8 cellular contexts compared by ENCODE assay signal in genomic region chr3:185283374-185283935, GRCh38. TPM values are rescaled to one million over a fixed set of nuclear protein-coding genes. Genes with fewer than 3 reads are reported as not detected.
DNase-seq lines count a peak whose midpoint lies in the region; TF ChIP-seq lines count a peak whose summit lies in the region.

No MANE protein-coding gene starts in this region.

- intact Hi-C loops in breast epithelium (cut with DNase I; ENCODE audit: low total_unique reads), result no loop called here

- TF ChIP-seq POLR2A in breast epithelium (IDR thresholded peaks at IDR 0.05), result no peak

- H3K4me1 ChIP-seq in breast epithelium (peaks cover 0 to 5% of the 10 kb centered on the region in 2 donors), mucosa of rectum (ENCODE audit: control insufficient read depth in 2 of 2, insufficient read depth in 2 of 2, low read length in 2 of 2) (peaks cover 0 to 12% of the 10 kb centered on the region in 2 donors)

- H3K36me3 ChIP-seq in breast epithelium, result no peaks in the 10 kb centered on the region
- no peaks in the 10 kb centered on the region for H3K36me3 ChIP-seq in mucosa of rectum (ENCODE audit: control insufficient read depth in 2 of 2, insufficient read depth in 2 of 2, low read length in 2 of 2)

- DNase-seq in AG09309 (ENCODE audit: low read depth) (no peak), HT1080 (ENCODE audit: low read depth) (peak; percentile 34), breast epithelium (ENCODE audit: low spot score in 2 of 2) (no peak), GM19240 (ENCODE audit: insufficient read length, low spot score) (no peak), NCI-H2029 (lab: John Stamatoyannopoulos, UW) (no peak), NCI-H524 (lab: John Stamatoyannopoulos, UW) (no peak)
- DNase-seq in activated CD4-positive, alpha-beta T cell treated with anti-CD3 and anti-CD28 coated beads, Interleukin-2, amount 50 U/mL, for 48 hours, result no peak

- H3K9me3 ChIP-seq in breast epithelium (no peaks in the 10 kb centered on the region), mucosa of rectum (ENCODE audit: control insufficient read depth in 2 of 2, low read length in 2 of 2) (no peaks in the 10 kb centered on the region)

- peak overlapping the region in 1 of 2 donors; percentile 82 for H3K27ac ChIP-seq in breast epithelium
- H3K27ac ChIP-seq in mucosa of rectum (ENCODE audit: low read depth in 2 of 2, low read length in 2 of 2), result peak overlapping the region; percentile 66 to 68

- no peaks in the 10 kb centered on the region for H3K27me3 ChIP-seq in breast epithelium
- H3K27me3 ChIP-seq in mucosa of rectum (ENCODE audit: control insufficient read depth in 2 of 2, insufficient read depth in 2 of 2, low read length in 2 of 2), result no peaks in the 10 kb centered on the region

- peak overlapping the region; percentile 83 for H3K4me3 ChIP-seq in AG09309 (ENCODE audit: control insufficient read depth, low read depth, low read length)
- peak overlapping the region; percentile 60 to 81 (median 77) for H3K4me3 ChIP-seq in breast epithelium
- H3K4me3 ChIP-seq in mucosa of rectum (ENCODE audit: low read length in 2 of 2), result peak overlapping the region; percentile 98 to 99

- TF ChIP-seq CTCF in AG09309 (IDR thresholded peaks at IDR 0.05; ENCODE audit: control insufficient read depth, insufficient read depth, low read depth, low read length, missing control alignments) (no peak), breast epithelium (IDR thresholded peaks at IDR 0.05) (no peak)

- peak overlapping the region; percentile 71 to 80 for H3K9ac ChIP-seq in mucosa of rectum (ENCODE audit: low read depth in 1 of 2, low read length in 2 of 2)

RNA-seq across cellular contexts. Expression of gene EHHADH, which starts 29.6 kb away (rescaled TPM):
- 2.2 and 6.8 TPM in 2 replicates for total RNA-seq in HT1080 (2014; rRNA removed; shearing (Covaris generic))
- polyA plus RNA-seq in HT1080 (2015; cell fraction: cytosol; rRNA removed), result 2.1 and 2.8 TPM in 2 replicates
- 3.5 and 4.2 TPM in 2 replicates for polyA plus RNA-seq in HT1080 (2015; cell fraction: nucleus; rRNA removed)
- 10 to 100 TPM in 1 of 3 donors, 1 to 10 TPM in 2; 5.6 to 10.6 (median 6.7) TPM for total RNA-seq in breast epithelium
